8 cellular contexts compared by ENCODE assay signal in the genomic region with DNA sequence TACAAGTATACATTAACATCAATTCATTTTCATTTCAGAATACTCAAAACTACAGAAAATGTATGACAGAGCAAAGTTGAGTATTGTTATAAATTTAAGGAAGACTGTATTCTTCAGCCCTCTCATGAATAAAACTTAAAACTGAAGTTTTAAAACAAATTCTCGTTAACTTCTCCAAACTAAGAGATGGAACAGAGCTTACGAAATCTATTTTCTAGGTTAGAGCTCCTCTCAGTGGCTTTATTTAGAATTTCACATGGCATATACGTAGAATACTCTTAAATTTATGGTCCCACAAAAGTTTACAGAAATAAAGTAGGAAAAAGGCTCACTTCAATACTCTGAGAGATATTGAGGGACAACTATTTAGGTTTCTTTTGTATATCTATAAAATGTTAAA.
A peak's percentile ranks its signal among the peaks of the same experiment; 100 is the strongest.
DNase-seq lines count a peak whose midpoint lies in the region; ATAC-seq and TF ChIP-seq lines count a peak whose summit lies in the region.

No MANE protein-coding gene starts in this region.

- H3K4me2 ChIP-seq in neural progenitor cell = no peak overlapping the region

- no peaks in the 10 kb centered on the region for H3K36me3 Mint-ChIP-seq in neural progenitor cell

- no peaks in the 10 kb centered on the region for H3F3A ChIP-seq in neural progenitor cell (ENCODE audit: low read depth)

- no peaks in the 10 kb centered on the region for H4K20me1 ChIP-seq in neural progenitor cell (ENCODE audit: low read depth)

- H3K27ac Mint-ChIP-seq in neural progenitor cell = no peak overlapping the region

- H3K4me3 ChIP-seq in colonic mucosa (no peak overlapping the region), neural progenitor cell (no peak overlapping the region)

- ATAC-seq in HG02885 (IDR thresholded peaks at IDR 0.05; ENCODE audit: poor library complexity, unreplicated experiment) = peak; percentile 62
- no peak for ATAC-seq in HG03095 (IDR thresholded peaks at IDR 0.05; ENCODE audit: unreplicated experiment)

- H3K4me3 Mint-ChIP-seq in neural progenitor cell = no peak overlapping the region

- peak; percentile 29 for DNase-seq in NCI-H460 (ENCODE audit: extremely low read depth, low read depth)
- DNase-seq in colonic mucosa = no peak
- DNase-seq in neural progenitor cell (ENCODE audit: low spot score) = peak; percentile 32
- DNase-seq in activated CD4-positive, alpha-beta T cell treated with anti-CD3 and anti-CD28 coated beads, Interleukin-2, amount 50 U/mL, for 1 hour = no peak
- no peak for DNase-seq in stimulated activated naive CD4-positive, alpha-beta T cell (lab: John Stamatoyannopoulos, UW)

- H3K36me3 ChIP-seq in colonic mucosa (no peaks in the 10 kb centered on the region), neural progenitor cell (no peaks in the 10 kb centered on the region)

- H3K27ac ChIP-seq in colonic mucosa (no peak overlapping the region), neural progenitor cell (no peak overlapping the region)

- H3K27me3 ChIP-seq in colonic mucosa = no peaks in the 10 kb centered on the region
- H3K27me3 ChIP-seq in neural progenitor cell = no peaks in the 10 kb centered on the region

- H3K79me2 ChIP-seq in neural progenitor cell (ENCODE audit: low read depth) = no peaks in the 10 kb centered on the region

- H2AFZ ChIP-seq in neural progenitor cell (replicated peaks) = no peak overlapping the region

- H3K9me3 Mint-ChIP-seq in neural progenitor cell = no peaks in the 10 kb centered on the region

- H3K9me3 ChIP-seq in colonic mucosa (no peaks in the 10 kb centered on the region), neural progenitor cell (ENCODE audit: low read depth) (no peaks in the 10 kb centered on the region)

- no peak overlapping the region for H3K9ac ChIP-seq in colonic mucosa (ENCODE audit: low read depth in 2 of 2, low read length in 2 of 2)
- H3K9ac ChIP-seq in neural progenitor cell = no peak overlapping the region

- H3K4me1 ChIP-seq in colonic mucosa (no peaks in the 10 kb centered on the region), neural progenitor cell (no peaks in the 10 kb centered on the region)

- TF ChIP-seq CTCF in GM12874 (IDR thresholded peaks at IDR 0.05; ENCODE audit: insufficient read depth, low read depth, low read length) (peak; percentile 13; the same call in 1 of the 2 replicates), colonic mucosa (IDR thresholded peaks at IDR 0.05) (peak; percentile 20), neural progenitor cell (IDR thresholded peaks at IDR 0.05) (peak; percentile 78)

- peaks cover 2% of the 10 kb centered on the region for H3K27me3 Mint-ChIP-seq in neural progenitor cell (ENCODE audit: insufficient read depth, low read depth)

- intact Hi-C loops in colonic mucosa (cut with DNase I) = no loop called here

- H3K4me1 Mint-ChIP-seq in neural progenitor cell = no peaks in the 10 kb centered on the region

Comparison
In these comparisons a context has a peak if more than half of its experiments do, and no peak if none do; other contexts are left out.
1. CTCF ChIP-seq: peak in every context shown above with its lines; median percentile 78 in neural progenitor cell; 20 in colonic mucosa; 13 in GM12874.
2. DNase-seq: peak in NCI-H460 (single experiment) and neural progenitor cell (single experiment); none in colonic mucosa (single experiment), activated CD4-positive, alpha-beta T cell treated with anti-CD3 and anti-CD28 coated beads, Interleukin-2, amount 50 U/mL, for 1 hour (single experiment) and stimulated activated naive CD4-positive, alpha-beta T cell (0 of 6).